Comparison of ENCODE assay signal across 12 cellular contexts in genomic region chr13:32036131-32036695, GRCh38. TPM values are rescaled to one million over a fixed set of nuclear protein-coding genes. Genes with fewer than 3 reads are reported as not detected.
DNase-seq lines count a peak whose midpoint lies in the region; ATAC-seq and TF ChIP-seq lines count a peak whose summit lies in the region.
"Had no signal": no experiment of that assay in that cellular context is flagged by ENCODE, and none has a peak within 500 bp of the region (broad histone marks: within the 10 kb centered on the region; RNA-seq: fewer than 3 reads in every experiment).

No MANE protein-coding gene starts in this region.

- H3K27ac Mint-ChIP-seq in activated T-helper 1 cell treated with anti-CD3 and anti-CD28 coated beads, Interleukin-12 subunit alpha, Interleukin-12 subunit beta, Interleukin-2, Interleukin-4 antibody, amounts not matched to agents 30 ng/mL and 10 ng/mL and 1 ng/mL, durations not matched to agents 14 hours and 24 hours and 36 hours = no peak overlapping the region

- no peaks in the 10 kb centered on the region for H3K36me3 ChIP-seq in muscle layer of colon (ENCODE audit: insufficient read depth, low read length)
- H3K36me3 ChIP-seq: gastroesophageal sphincter had no signal

- H3K9me3 ChIP-seq in muscle layer of colon (ENCODE audit: low read length) = no peaks in the 10 kb centered on the region
- H3K9me3 ChIP-seq: Caco-2, gastroesophageal sphincter had no signal

- H3K9ac ChIP-seq in muscle layer of colon (ENCODE audit: low read length) = no peak overlapping the region

- peaks cover 74% of the 10 kb centered on the region for H3K4me1 ChIP-seq in muscle layer of colon (ENCODE audit: insufficient read depth, low read length)

- peak overlapping the region; percentile 85 for H3K27ac ChIP-seq in HL-60 (replicated peaks)
- peak overlapping the region; percentile 82 for H3K27ac ChIP-seq in muscle layer of colon (ENCODE audit: low read depth, low read length)
- H3K27ac ChIP-seq: gastroesophageal sphincter had no signal

- H3K4me3 Mint-ChIP-seq in activated T-helper 1 cell treated with anti-CD3 and anti-CD28 coated beads, Interleukin-12 subunit alpha, Interleukin-12 subunit beta, Interleukin-2, Interleukin-4 antibody, amounts not matched to agents 30 ng/mL and 10 ng/mL and 1 ng/mL, durations not matched to agents 14 hours and 24 hours and 36 hours = peak overlapping the region; percentile 72

- CTCF ChIA-PET in GM10248 (lab: Yijun Ruan, JAX) = interaction anchor here (1.0 to 1.5 kb wide), 2 partner anchors 10 to 35 kb away, joined by 3 read pairs; no protein-coding TSS in a partner anchor

- peaks cover 2% of the 10 kb centered on the region for H3K36me3 Mint-ChIP-seq in activated T-helper 1 cell treated with anti-CD3 and anti-CD28 coated beads, Interleukin-12 subunit alpha, Interleukin-12 subunit beta, Interleukin-2, Interleukin-4 antibody, amounts not matched to agents 30 ng/mL and 10 ng/mL and 1 ng/mL, durations not matched to agents 14 hours and 24 hours and 36 hours (ENCODE audit: low read depth)

- TF ChIP-seq CTCF in HL-60 (IDR thresholded peaks at IDR 0.05; ENCODE audit: insufficient read depth, low read length) = no peak
- no peak for TF ChIP-seq CTCF in GM10248 (IDR thresholded peaks at IDR 0.05; ENCODE audit: control extremely low read depth, extremely low read depth, low read depth, missing control alignments)

- DNase-seq in CD1c-positive myeloid dendritic cell (ENCODE audit: extremely low spot score) (peak; percentile 70), HL-60 (ENCODE audit: low read depth in 1 of 2, low spot score in 1 of 2) (peak in 1 of 2 experiments; percentile 75), NCI-H2227 (lab: John Stamatoyannopoulos, UW; ENCODE audit: unreplicated experiment) (no peak), GM10248 (ENCODE audit: extremely low spot score) (no peak)
- DNase-seq in activated T-helper 1 cell treated with anti-CD3 and anti-CD28 coated beads, Interleukin-12 subunit alpha, Interleukin-12 subunit beta, Interleukin-2, Interleukin-4 antibody, amounts not matched to agents 30 ng/mL and 10 ng/mL and 1 ng/mL, durations not matched to agents 14 hours and 24 hours and 36 hours (ENCODE audit: low spot score) = no peak
- DNase-seq in activated CD4-positive, CD25-positive, alpha-beta regulatory T cell treated with anti-CD3 and anti-CD28 coated beads, Interleukin-2, amount 50 U/mL, for 72 hours = no peak
- DNase-seq: mesenchymal stem cell, NCI-H2227 treated with DMSO at 0.1 percent for 48 hours had no signal

- no peaks in the 10 kb centered on the region for H3K9me3 Mint-ChIP-seq in activated T-helper 1 cell treated with anti-CD3 and anti-CD28 coated beads, Interleukin-12 subunit alpha, Interleukin-12 subunit beta, Interleukin-2, Interleukin-4 antibody, amounts not matched to agents 30 ng/mL and 10 ng/mL and 1 ng/mL, durations not matched to agents 14 hours and 24 hours and 36 hours

- POLR2A ChIA-PET in GM10248 (lab: Yijun Ruan, JAX) = no interaction called here

- H3K4me3 ChIP-seq in HL-60 (replicated peaks; ENCODE audit: insufficient read depth, low read length) = peak overlapping the region; percentile 85
- H3K4me3 ChIP-seq in muscle layer of colon (ENCODE audit: low read depth in 1 of 2, low read length in 2 of 2) = peak overlapping the region in 1 of 2 donors; percentile 38
- H3K4me3 ChIP-seq: gastroesophageal sphincter had no signal

- H3K4me1 Mint-ChIP-seq in activated T-helper 1 cell treated with anti-CD3 and anti-CD28 coated beads, Interleukin-12 subunit alpha, Interleukin-12 subunit beta, Interleukin-2, Interleukin-4 antibody, amounts not matched to agents 30 ng/mL and 10 ng/mL and 1 ng/mL, durations not matched to agents 14 hours and 24 hours and 36 hours (ENCODE audit: low read depth) = peaks cover 71% of the 10 kb centered on the region

- ATAC-seq in HG03439 (IDR thresholded peaks at IDR 0.05; ENCODE audit: unreplicated experiment) = no peak
- ATAC-seq: gastroesophageal sphincter had no signal

- H3K27me3 Mint-ChIP-seq in activated T-helper 1 cell treated with anti-CD3 and anti-CD28 coated beads, Interleukin-12 subunit alpha, Interleukin-12 subunit beta, Interleukin-2, Interleukin-4 antibody, amounts not matched to agents 30 ng/mL and 10 ng/mL and 1 ng/mL, durations not matched to agents 14 hours and 24 hours and 36 hours (ENCODE audit: insufficient read depth) = peaks cover 6% of the 10 kb centered on the region

- intact Hi-C loops in activated T-helper 1 cell treated with anti-CD3 and anti-CD28 coated beads, Interleukin-12 subunit alpha, Interleukin-12 subunit beta, Interleukin-2, Interleukin-4 antibody, amounts not matched to agents 30 ng/mL and 10 ng/mL and 1 ng/mL, durations not matched to agents 14 hours and 24 hours and 36 hours (cut with micrococcal nuclease) = loop anchor here (10.0 kb wide), 3 partner anchors 549 to 1789 kb away; partner anchors contain the start of gene PDS5B

- H3K27me3 ChIP-seq in HL-60 (ENCODE audit: insufficient read depth, poor library complexity, severe bottlenecking) (no peaks in the 10 kb centered on the region), muscle layer of colon (ENCODE audit: control insufficient read depth in 1 of 2, insufficient read depth in 2 of 2, low read length in 2 of 2) (no peaks in the 10 kb centered on the region)
- H3K27me3 ChIP-seq: gastroesophageal sphincter had no signal

RNA-seq across cellular contexts. Expression of gene FRY, which starts 4.6 kb away (rescaled TPM):
- 2.4 and 3.2 TPM in 2 replicates for total RNA-seq in activated T-helper 1 cell treated with anti-CD3 and anti-CD28 coated beads, Interleukin-12 subunit alpha, Interleukin-12 subunit beta, Interleukin-2, Interleukin-4 antibody, amounts not matched to agents 30 ng/mL and 10 ng/mL and 1 ng/mL, durations not matched to agents 14 hours and 24 hours and 36 hours
